ENCODE assay signal across 8 cellular contexts in genomic region chr13:26377038-26377437, GRCh38.
DNase-seq lines count a peak whose midpoint lies in the region; ATAC-seq, FAIRE-seq and TF ChIP-seq lines count a peak whose summit lies in the region.

No MANE protein-coding gene starts in this region.

- no peaks in the 10 kb centered on the region for H3K9me3 ChIP-seq in GM12878 (replicated peaks; ENCODE audit: control insufficient read depth, insufficient read depth, low read length)

- SMC1A ChIA-PET in GM12878 (lab: Charles Lee; ENCODE audit: uncharacterized antibody, unreplicated experiment) = no interaction called here

- no peaks in the 10 kb centered on the region for H3K4me1 ChIP-seq in GM12878 (ENCODE audit: control insufficient read depth, insufficient read depth, low read length)

- ATAC-seq in GM12878 (peak; percentile 77), HG03196 (IDR thresholded peaks at IDR 0.05; ENCODE audit: unreplicated experiment) (no peak), GM21423 (IDR thresholded peaks at IDR 0.05; ENCODE audit: unreplicated experiment) (no peak)

- H3K79me2 ChIP-seq in GM12878 (ENCODE audit: control insufficient read depth, insufficient read depth, low read length) = no peaks in the 10 kb centered on the region

- no peak overlapping the region for H3K9ac ChIP-seq in GM12878 (ENCODE audit: control insufficient read depth, insufficient read depth, low read length)

- peak; percentile 50 for DNase-seq in DMS 273 (lab: John Stamatoyannopoulos, UW; ENCODE audit: unreplicated experiment)
- no peak for DNase-seq in DMS 273 treated with DMSO at 0.1 percent for 48 hours (lab: John Stamatoyannopoulos, UW)
- DNase-seq in Jurkat, Clone E6-1 (ENCODE audit: low read depth, low spot score) = peak; percentile 37
- DNase-seq in GM12878 (ENCODE audit: low read depth, low spot score) = no peak
- peak; percentile 34 for DNase-seq in myocyte (ENCODE audit: low read depth)
- no peak for DNase-seq in NCI-H510A (lab: John Stamatoyannopoulos, UW)

- no peak overlapping the region for H2AFZ ChIP-seq in GM12878 (ENCODE audit: control insufficient read depth, low read depth, low read length)

- CTCF ChIA-PET in GM12878 (lab: Yijun Ruan, JAX) = interaction anchor here (1.1 to 1.4 kb wide), 3 partner anchors 12 to 70 kb away, joined by 3 read pairs; no protein-coding TSS in a partner anchor

- FAIRE-seq in GM12878 (lab: Jason Lieb, UNC) = no peak

- intact Hi-C loops in GM12878 (cut with micrococcal nuclease; ENCODE audit: unreplicated experiment) = loop anchor here (10.0 kb wide), 1 partner anchor 192 kb away; no protein-coding TSS in a partner anchor

- TF ChIP-seq POLR2A in GM12878 (IDR thresholded peaks at IDR 0.05; ENCODE audit: low read depth, low read length) = no peak

- BruUV-seq in GM12878 (replicated peaks; lab: Mats Ljungman, UMichigan) = no TSS peak

- RAD21 ChIA-PET in GM12878 (lab: Charles Lee; ENCODE audit: unreplicated experiment) = no interaction called here

- in situ Hi-C loops in GM12878 (cut with MboI) = no loop called here

- no peaks in the 10 kb centered on the region for H3K36me3 ChIP-seq in GM12878 (ENCODE audit: control insufficient read depth in 2 of 2, insufficient read depth in 2 of 2, low read length in 1 of 2)

- no peak for TF ChIP-seq RAD21 in GM12878 (IDR thresholded peaks at IDR 0.05; ENCODE audit: insufficient read depth, low read depth, low read length)

- POLR2A ChIA-PET in GM12878 (lab: Charles Lee) = no interaction called here

- H3K4me2 ChIP-seq in GM12878 (ENCODE audit: control insufficient read depth, insufficient read depth) = no peak overlapping the region

- H3K27me3 ChIP-seq in GM12878 (replicated peaks in 1 of 2; ENCODE audit: control insufficient read depth in 2 of 2, insufficient read depth in 2 of 2, low read length in 1 of 2) = no peaks in the 10 kb centered on the region

- no peak overlapping the region for H3K4me3 ChIP-seq in Jurkat, Clone E6-1 (ENCODE audit: low read length)
- H3K4me3 ChIP-seq in GM12878 = no peak overlapping the region

- H3K27ac ChIP-seq in GM12878 (ENCODE audit: control insufficient read depth, insufficient read depth) = no peak overlapping the region

- H4K20me1 ChIP-seq in GM12878 (ENCODE audit: control insufficient read depth, insufficient read depth) = no peaks in the 10 kb centered on the region; the same call in 1 of the 2 replicates

- TF ChIP-seq EP300 in GM12878 (IDR thresholded peaks at IDR 0.05; ENCODE audit: borderline replicate concordance in 1 of 2, control insufficient read depth in 1 of 2, low read depth in 2 of 2, low read length in 2 of 2) = no peak

- TF ChIP-seq CTCF in GM12878 (IDR thresholded peaks at IDR 0.05 in 2 of 3, conservative IDR thresholded peaks at IDR 0.05 in 1 of 3; ENCODE audit: control insufficient read depth in 2 of 3, extremely low read depth in 1 of 3, insufficient read depth in 1 of 3, low read depth in 3 of 3, low read length in 3 of 3) = peak in 2 of 3 experiments; percentile 20 to 31; a peak in 2 of 6 replicates

TF ChIP-seq in GM12878, 131 proteins besides CTCF, POLR2A, EP300 and RAD21:
- TF ChIP-seq HDAC6 (IDR thresholded peaks at IDR 0.05; ENCODE audit: unreplicated experiment) (no peak), ZBTB33 (IDR thresholded peaks at IDR 0.05) (no peak), CHD4 (IDR thresholded peaks at IDR 0.05) (no peak), RELB (IDR thresholded peaks at IDR 0.05; ENCODE audit: low read depth) (no peak), PBX3 (IDR thresholded peaks at IDR 0.05; ENCODE audit: insufficient replicate concordance, low read depth, low read length) (no peak), USF2 (IDR thresholded peaks at IDR 0.05; ENCODE audit: borderline replicate concordance, low read depth, low read length) (no peak), SMARCA5 (IDR thresholded peaks at IDR 0.05) (no peak), MTA2 (IDR thresholded peaks at IDR 0.05; ENCODE audit: low read depth) (no peak), NFIC (IDR thresholded peaks at IDR 0.05; ENCODE audit: low read depth, low read length) (no peak), ZNF24 (IDR thresholded peaks at IDR 0.05) (no peak), E2F4 (IDR thresholded peaks at IDR 0.05; ENCODE audit: low read depth, low read length) (no peak), SIX5 (IDR thresholded peaks at IDR 0.05; ENCODE audit: low read depth, low read length, severe bottlenecking) (no peak), CREM (IDR thresholded peaks at IDR 0.05; ENCODE audit: low read depth) (no peak), IRF4 (IDR thresholded peaks at IDR 0.05; ENCODE audit: low read depth, low read length) (no peak), FOXK2 (IDR thresholded peaks at IDR 0.05) (no peak), MAX (IDR thresholded peaks at IDR 0.05; ENCODE audit: low read depth, low read length) (no peak), CBX3 (IDR thresholded peaks at IDR 0.05; ENCODE audit: borderline replicate concordance, low read depth) (no peak), BACH1 (IDR thresholded peaks at IDR 0.05; ENCODE audit: borderline replicate concordance) (no peak), IKZF2 (IDR thresholded peaks at IDR 0.05) (no peak)

Comparison
In these comparisons a context has a peak if more than half of its experiments do, and no peak if none do; other contexts are left out.
1. DNase-seq: peak in DMS 273 (single experiment), Jurkat, Clone E6-1 (single experiment) and myocyte (single experiment); none in DMS 273 treated with DMSO at 0.1 percent for 48 hours (single experiment), GM12878 (single experiment) and NCI-H510A (single experiment).